Comparison of ENCODE assay signal across 9 cellular contexts in the genomic region with DNA sequence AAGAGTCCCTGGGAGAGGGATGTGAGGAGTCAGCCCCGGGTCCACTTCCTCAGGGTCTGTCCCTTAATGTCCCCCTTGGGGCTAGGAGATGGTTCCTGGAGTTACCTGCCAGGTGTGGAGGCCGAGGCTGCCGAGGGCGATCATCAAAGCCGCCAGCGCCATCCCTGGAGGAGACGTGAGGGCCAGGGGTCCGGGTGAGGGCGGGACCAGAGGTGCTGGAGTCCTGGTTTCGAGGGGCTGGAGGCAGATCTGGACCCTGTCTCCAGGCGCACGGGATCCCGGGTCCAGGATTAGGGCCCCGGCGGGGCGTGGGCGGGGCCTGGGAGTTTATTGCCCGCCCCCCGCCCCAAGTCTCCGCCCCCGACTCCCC. TPM values are rescaled to one million over a fixed set of nuclear protein-coding genes. Genes with fewer than 3 reads are reported as not detected.
DNase-seq lines count a peak whose midpoint lies in the region; ATAC-seq and TF ChIP-seq lines count a peak whose summit lies in the region.
"Had no signal": no experiment of that assay in that cellular context is flagged by ENCODE, and none has a peak within 500 bp of the region (broad histone marks: within the 10 kb centered on the region; RNA-seq: fewer than 3 reads in every experiment).

TSS of gene ART5 (minus strand) at position 292 of the 370 bp plus-strand sequence. CDS start at position 162, 130 bp downstream.

- H3K27me3 Mint-ChIP-seq in naive B cell, result peaks cover 30 to 64% (median 61%) of the 10 kb centered on the region in 3 donors

- H3K27ac Mint-ChIP-seq in naive B cell, result peak within 1 kb of the TSS in 4 of 6 donors; percentile 21 to 89 (median 64)

- H3K36me3 Mint-ChIP-seq in naive B cell, result peaks cover 0 to 18% of the 10 kb centered on the region in 2 donors

- CTCF ChIA-PET in GM10248 (lab: Yijun Ruan, JAX), result no interaction called here

- peak within 1 kb of the TSS; percentile 42 to 72 (median 65) for H3K4me3 ChIP-seq in heart right ventricle
- peak within 1 kb of the TSS; percentile 16 to 70 (median 54) for H3K4me3 ChIP-seq in dorsolateral prefrontal cortex

- no peaks in the 10 kb centered on the region for H3K36me3 ChIP-seq in heart right ventricle

- POLR2A ChIA-PET in GM10248 (lab: Yijun Ruan, JAX), result no interaction called here

- 12 to 13% methylated on average over 17 to 21 of the region's 21 CpGs for WGBS in heart right ventricle, 2 donors

- ATAC-seq in heart right ventricle, result no peak
- no peak for ATAC-seq in naive B cell (ENCODE audit: low read depth in 2 of 2)
- no peak for ATAC-seq in HG02981 (IDR thresholded peaks at IDR 0.05; ENCODE audit: unreplicated experiment)

- peaks cover 0 to 11% (median 2%) of the 10 kb centered on the region in 7 donors for H3K9me3 Mint-ChIP-seq in naive B cell

- H3K4me1 ChIP-seq in heart right ventricle, result peaks cover 3 to 34% (median 19%) of the 10 kb centered on the region in 9 donors

- intact Hi-C loops in heart right ventricle (cut with DNase I), result no loop called here
- intact Hi-C loops in cardiac septum (cut with DNase I), result no loop called here
- intact Hi-C loops in dorsolateral prefrontal cortex (cut with DNase I), result no loop called here

- H3K27me3 ChIP-seq in heart right ventricle (peaks cover 0 to 39% (median 0%) of the 10 kb centered on the region in 7 donors), dorsolateral prefrontal cortex (peaks cover 0 to 36% (median 14%) of the 10 kb centered on the region in 45 donors)

- H3K4me1 Mint-ChIP-seq in naive B cell, result peaks cover 6 to 12% (median 10%) of the 10 kb centered on the region in 3 donors

- H3K27ac ChIP-seq in heart right ventricle (peak within 1 kb of the TSS; percentile 13 to 86 (median 74)), dorsolateral prefrontal cortex (peak within 1 kb of the TSS in 4 of 59 donors; percentile 11 to 52 (median 23))

- TF ChIP-seq CTCF in heart right ventricle (IDR thresholded peaks at IDR 0.05) (no peak), dorsolateral prefrontal cortex (IDR thresholded peaks at IDR 0.05 in 54 of 56, conservative IDR thresholded peaks at IDR 0.05 in 2 of 56; ENCODE audit: low read depth in 1 of 56, partially characterized antibody in 56 of 56) (no peak), GM10248 (IDR thresholded peaks at IDR 0.05; ENCODE audit: control extremely low read depth, extremely low read depth, low read depth, missing control alignments) (no peak)

- H3K9me3 ChIP-seq in heart right ventricle, result no peaks in the 10 kb centered on the region

- DNase-seq in heart right ventricle (no peak), cardiac septum (ENCODE audit: low spot score) (no peak), dorsolateral prefrontal cortex (no peak), naive B cell (no peak), NCI-H2081 (lab: John Stamatoyannopoulos, UW) (no peak), GM10248 (ENCODE audit: extremely low spot score) (no peak)
- DNase-seq in stimulated activated CD8-positive, alpha-beta memory T cell treated with anti-CD3 and anti-CD28 coated beads, Interleukin-4, amount 100 ng/mL, for 48 hours, result no peak

- H3K4me3 Mint-ChIP-seq in naive B cell, result peak within 1 kb of the TSS; percentile 57 to 89 (median 80)

RNA-seq across cellular contexts. Expression of gene ART5, which starts in this region (rescaled TPM):
- 1 to 10 TPM in 6 of 10 donors, under 1 TPM in 4; 0.42 to 6.5 (median 1.5) TPM for total RNA-seq in heart right ventricle
- polyA plus RNA-seq in heart right ventricle, result 1 to 10 TPM in 1 of 2 donors, under 1 TPM in 1; 0.72 to 2.1 TPM
- total RNA-seq in cardiac septum, result 1.4 TPM
- total RNA-seq in dorsolateral prefrontal cortex, result 1 to 10 TPM in 5 of 120 experiments, under 1 TPM in 13, not detected in 102; 0.31 to 1.5 (median 0.90) TPM
- not detected for polyA plus RNA-seq in naive B cell (ENCODE audit: low read depth in 6 of 6)
- total RNA-seq: frontal cortex had no signal
